Comparison of ENCODE assay signal across 9 cellular contexts in genomic region chr12:53205747-53206146, GRCh38. TPM values are rescaled to one million over a fixed set of nuclear protein-coding genes. Genes with fewer than 3 reads are reported as not detected.
DNase-seq lines count a peak whose midpoint lies in the region; ATAC-seq and TF ChIP-seq lines count a peak whose summit lies in the region.
"Had no signal": no experiment of that assay in that cellular context is flagged by ENCODE, and none has a peak within 500 bp of the region (broad histone marks: within the 10 kb centered on the region; RNA-seq: fewer than 3 reads in every experiment).

No MANE protein-coding gene starts in this region.

- POLR2A ChIA-PET in activated CD8-positive, alpha-beta T cell treated with anti-CD3 and anti-CD28 coated beads for 36 hours (lab: Charles Lee): interaction anchor here (1.0 to 8.1 kb wide), 6 partner anchors 10 to 67 kb away, joined by 3 to 78 read pairs (median 6); partner anchors contain the start of gene ESPL1

- no peak overlapping the region for H3K4me2 ChIP-seq in mesendoderm (ENCODE audit: low read length)

- peak overlapping the region; percentile 93 for H3K4me3 Mint-ChIP-seq in activated CD8-positive, alpha-beta T cell treated with anti-CD3 and anti-CD28 coated beads for 36 hours
- H3K4me3 Mint-ChIP-seq in stimulated activated memory B cell treated with anti-CD40 and anti-IgM and Interleukin-4, amounts not matched to agents 10 μg/mL and 1 μg/mL and 100 μg/mL, for 72 hours: peak overlapping the region; percentile 86

- no peak overlapping the region for H3K4ac ChIP-seq in mesendoderm (ENCODE audit: low read depth, low read length)

- H3K27me3 ChIP-seq in mesendoderm (ENCODE audit: insufficient read depth, low read length, poor library complexity): no peaks in the 10 kb centered on the region

- peaks cover 69% of the 10 kb centered on the region for H3K4me1 Mint-ChIP-seq in activated CD8-positive, alpha-beta T cell treated with anti-CD3 and anti-CD28 coated beads for 36 hours (ENCODE audit: low read depth)
- peaks cover 66% of the 10 kb centered on the region for H3K4me1 Mint-ChIP-seq in stimulated activated memory B cell treated with anti-CD40 and anti-IgM and Interleukin-4, amounts not matched to agents 10 μg/mL and 1 μg/mL and 100 μg/mL, for 72 hours

- no peak overlapping the region for H2BK120ac ChIP-seq in mesendoderm (ENCODE audit: low read depth, low read length)

- H2AK5ac ChIP-seq in mesendoderm (ENCODE audit: low read length): no peak overlapping the region

- no peaks in the 10 kb centered on the region for H3K9me3 Mint-ChIP-seq in activated CD8-positive, alpha-beta T cell treated with anti-CD3 and anti-CD28 coated beads for 36 hours
- no peaks in the 10 kb centered on the region for H3K9me3 Mint-ChIP-seq in stimulated activated memory B cell treated with anti-CD40 and anti-IgM and Interleukin-4, amounts not matched to agents 10 μg/mL and 1 μg/mL and 100 μg/mL, for 72 hours

- DNase-seq in GF-D8 (lab: John Stamatoyannopoulos, UW) (peak; percentile 14), HS-5 (ENCODE audit: low read depth) (peak; percentile 48), fibroblast of villous mesenchyme (ENCODE audit: low read depth) (peak; percentile 85), NCI-H524 treated with DMSO at 0.1 percent for 48 hours (lab: John Stamatoyannopoulos, UW) (no peak), mesendoderm (no peak)
- DNase-seq in activated CD8-positive, alpha-beta T cell treated with anti-CD3 and anti-CD28 coated beads for 36 hours: peak; percentile 92

- no peak overlapping the region for H3K23ac ChIP-seq in mesendoderm (ENCODE audit: low read length)

- H3K4me3 ChIP-seq in fibroblast of villous mesenchyme (ENCODE audit: low read depth, low read length) (no peak overlapping the region), mesendoderm (ENCODE audit: low read length) (no peak overlapping the region)

- peak overlapping the region; percentile 91 for H3K27ac Mint-ChIP-seq in activated CD8-positive, alpha-beta T cell treated with anti-CD3 and anti-CD28 coated beads for 36 hours
- peak overlapping the region; percentile 86 for H3K27ac Mint-ChIP-seq in stimulated activated memory B cell treated with anti-CD40 and anti-IgM and Interleukin-4, amounts not matched to agents 10 μg/mL and 1 μg/mL and 100 μg/mL, for 72 hours

- H3K27me3 Mint-ChIP-seq in activated CD8-positive, alpha-beta T cell treated with anti-CD3 and anti-CD28 coated beads for 36 hours: no peaks in the 10 kb centered on the region
- no peaks in the 10 kb centered on the region for H3K27me3 Mint-ChIP-seq in stimulated activated memory B cell treated with anti-CD40 and anti-IgM and Interleukin-4, amounts not matched to agents 10 μg/mL and 1 μg/mL and 100 μg/mL, for 72 hours

- H3K79me2 ChIP-seq in mesendoderm (ENCODE audit: control insufficient read depth, insufficient read depth, low read length): no peaks in the 10 kb centered on the region

- peaks cover 2% of the 10 kb centered on the region for H3K4me1 ChIP-seq in mesendoderm (ENCODE audit: control insufficient read depth, low read depth, low read length)

- CTCF ChIA-PET in activated CD8-positive, alpha-beta T cell treated with anti-CD3 and anti-CD28 coated beads for 36 hours (lab: Charles Lee): interaction anchor here (0.8 to 2.1 kb wide), 6 partner anchors 8 to 105 kb away, joined by 3 to 10 read pairs (median 3); partner anchors contain the start of gene ESPL1

- H3K36me3 Mint-ChIP-seq in activated CD8-positive, alpha-beta T cell treated with anti-CD3 and anti-CD28 coated beads for 36 hours (ENCODE audit: low read depth): peaks cover 37% of the 10 kb centered on the region
- peaks cover 11% of the 10 kb centered on the region for H3K36me3 Mint-ChIP-seq in stimulated activated memory B cell treated with anti-CD40 and anti-IgM and Interleukin-4, amounts not matched to agents 10 μg/mL and 1 μg/mL and 100 μg/mL, for 72 hours

- intact Hi-C loops in activated CD8-positive, alpha-beta T cell treated with anti-CD3 and anti-CD28 coated beads for 36 hours (cut with micrococcal nuclease): loop anchor here (5.0 kb wide), 1 partner anchor 48 kb away; no protein-coding TSS in a partner anchor

- no peak overlapping the region for H2BK15ac ChIP-seq in mesendoderm (replicated peaks; ENCODE audit: low read depth)

- H3K56ac ChIP-seq in mesendoderm (ENCODE audit: low read length): no peak overlapping the region

- H4K8ac ChIP-seq in mesendoderm (ENCODE audit: low read depth, low read length): no peak overlapping the region

- H4K5ac ChIP-seq in mesendoderm (ENCODE audit: low read length): no peak overlapping the region

- H3K18ac ChIP-seq in mesendoderm (ENCODE audit: low read length): no peak overlapping the region

- ATAC-seq in GM21515 (IDR thresholded peaks at IDR 0.05; ENCODE audit: unreplicated experiment): peak; percentile 66
- peak; percentile 72 for ATAC-seq in activated CD8-positive, alpha-beta T cell treated with anti-CD3 and anti-CD28 coated beads for 36 hours
- peak; percentile 88 for ATAC-seq in stimulated activated memory B cell treated with anti-CD40 and anti-IgM and Interleukin-4, amounts not matched to agents 10 μg/mL and 1 μg/mL and 100 μg/mL, for 72 hours

- TF ChIP-seq CTCF in activated CD8-positive, alpha-beta T cell treated with anti-CD3 and anti-CD28 coated beads for 36 hours (IDR thresholded peaks at IDR 0.05): no peak
- TF ChIP-seq CTCF in fibroblast of villous mesenchyme (IDR thresholded peaks at IDR 0.05; ENCODE audit: insufficient read depth, low read depth, low read length): no peak

- H3K36me3 ChIP-seq in mesendoderm (ENCODE audit: control insufficient read depth, insufficient read depth, low read length): no peaks in the 10 kb centered on the region
- H3K36me3 ChIP-seq: neutrophil had no signal

- no CpG with 5 or more reads among the region's 7 CpGs for WGBS in mesendoderm (ENCODE audit: extremely low coverage, insufficient coverage, low lambda C conversion rate)

- H3K9ac ChIP-seq in mesendoderm (ENCODE audit: low read length): no peak overlapping the region

- no peaks in the 10 kb centered on the region for H3K79me1 ChIP-seq in mesendoderm (ENCODE audit: low read length)

- no peak overlapping the region for H2BK5ac ChIP-seq in mesendoderm (ENCODE audit: low read length)

- no peak overlapping the region for H3K27ac ChIP-seq in mesendoderm (ENCODE audit: low read depth, low read length)
- H3K27ac ChIP-seq: neutrophil had no signal

RNA-seq across cellular contexts. Expression of gene ITGB7, which starts 1.3 kb away (rescaled TPM):
- total RNA-seq in activated CD8-positive, alpha-beta T cell treated with anti-CD3 and anti-CD28 coated beads for 36 hours: 100 to 1,000 TPM; 121 to 137 TPM
- under 0.01 TPM in 1 of 2 replicates, not detected in the other for total RNA-seq in fibroblast of villous mesenchyme
- polyA plus RNA-seq in mesendoderm (2013, experiment 1 of 2): 0.49 TPM
- polyA plus RNA-seq in mesendoderm (2013, experiment 2 of 2): 0.88 TPM

RNA-seq across cellular contexts. Expression of gene CSAD, which starts 25.0 kb away (rescaled TPM):
- total RNA-seq in activated CD8-positive, alpha-beta T cell treated with anti-CD3 and anti-CD28 coated beads for 36 hours: 10 to 100 TPM; 13.8 to 18.6 TPM
- total RNA-seq in fibroblast of villous mesenchyme: 5.5 and 7.8 TPM in 2 replicates
- 3.2 TPM for polyA plus RNA-seq in mesendoderm (2013, experiment 1 of 2)
- polyA plus RNA-seq in mesendoderm (2013, experiment 2 of 2): 3.5 TPM

RNA-seq across cellular contexts. Expression of gene ZNF740, which starts 25.2 kb away (rescaled TPM):
- total RNA-seq in activated CD8-positive, alpha-beta T cell treated with anti-CD3 and anti-CD28 coated beads for 36 hours: 10 to 100 TPM; 31.3 to 35.9 TPM
- 10.6 and 10.8 TPM in 2 replicates for total RNA-seq in fibroblast of villous mesenchyme
- polyA plus RNA-seq in mesendoderm (2013, experiment 1 of 2): 6.8 TPM
- polyA plus RNA-seq in mesendoderm (2013, experiment 2 of 2): 7.1 TPM

RNA-seq across cellular contexts. Expression of gene RARG, which starts 26.3 kb away (rescaled TPM):
- total RNA-seq in activated CD8-positive, alpha-beta T cell treated with anti-CD3 and anti-CD28 coated beads for 36 hours: 10 to 100 TPM; 19.7 to 20.3 TPM
- total RNA-seq in fibroblast of villous mesenchyme: 28.0 and 29.4 TPM in 2 replicates
- polyA plus RNA-seq in mesendoderm (2013, experiment 1 of 2): 28.5 TPM
- 26.2 TPM for polyA plus RNA-seq in mesendoderm (2013, experiment 2 of 2)

Comparison
In these comparisons a context has a peak if more than half of its experiments do, and no peak if none do; other contexts are left out.
1. DNase-seq: peak in GF-D8 (single experiment), HS-5 (single experiment), activated CD8-positive, alpha-beta T cell treated with anti-CD3 and anti-CD28 coated beads for 36 hours (single experiment) and fibroblast of villous mesenchyme (single experiment); none in NCI-H524 treated with DMSO at 0.1 percent for 48 hours (single experiment) and mesendoderm (single experiment).
2. RNA of gene ITGB7, which starts 1.3 kb away (total RNA-seq): 121 to 137 TPM in activated CD8-positive, alpha-beta T cell treated with anti-CD3 and anti-CD28 coated beads for 36 hours; under 0.01 TPM in fibroblast of villous mesenchyme; every median in the first group is over 100 times any median in the second.
3. Peak in every context shown above with its lines, with median percentiles within 50 percentile points of each other: ATAC-seq.